ENCODE assay signal across 10 cellular contexts in the genomic region with DNA sequence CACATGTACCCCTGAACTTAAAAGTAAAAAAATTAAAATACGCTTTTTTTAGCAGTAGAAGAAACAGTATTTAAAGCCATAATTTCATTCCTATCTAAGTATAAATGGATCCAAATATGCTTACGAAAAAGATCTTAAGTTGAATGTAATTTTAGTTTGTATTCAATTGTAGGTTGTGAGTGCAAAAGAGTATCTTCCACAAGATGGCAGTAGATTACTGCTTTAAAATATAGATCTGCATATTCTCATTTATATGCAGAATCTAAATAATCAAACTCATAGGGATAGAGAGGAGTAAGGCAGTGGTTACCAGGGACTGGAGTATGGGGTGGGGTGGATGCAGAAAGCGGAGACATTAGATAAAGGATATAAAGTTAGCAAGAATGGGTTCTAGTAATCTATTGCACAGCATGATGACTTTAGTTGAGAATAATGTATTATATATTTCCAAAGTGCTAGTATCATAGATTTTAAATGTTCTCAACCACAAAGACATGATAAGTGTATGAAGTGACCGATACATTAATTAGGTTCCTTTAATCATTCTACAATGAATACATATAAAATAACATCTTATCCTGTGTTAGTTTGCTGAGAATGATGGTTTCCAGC. TPM values are rescaled to one million over a fixed set of nuclear protein-coding genes. Genes with fewer than 3 reads are reported as not detected.
A peak's percentile ranks its signal among the peaks of the same experiment; 100 is the strongest.
DNase-seq lines count a peak whose midpoint lies in the region; ATAC-seq, FAIRE-seq and TF ChIP-seq lines count a peak whose summit lies in the region.
"Had no signal": no experiment of that assay in that cellular context is flagged by ENCODE, and none has a peak within 500 bp of the region (broad histone marks: within the 10 kb centered on the region; RNA-seq: fewer than 3 reads in every experiment).

No MANE protein-coding gene starts in this region.

- H3K4me3 ChIP-seq in HCT116 (replicated peaks in 1 of 2; ENCODE audit: low read depth in 1 of 2, low read length in 2 of 2), result no peak overlapping the region
- H3K4me3 ChIP-seq in kidney (ENCODE audit: low read length in 2 of 2), result no peak overlapping the region
- H3K4me3 ChIP-seq in effector memory CD4-positive, alpha-beta T cell (ENCODE audit: insufficient read depth, low read depth, low read length, poor library complexity, severe bottlenecking), result no peak overlapping the region
- H3K4me3 ChIP-seq: SJSA1 had no signal

- H3K27ac ChIP-seq in HCT116 (ENCODE audit: low read depth, low read length) (no peak overlapping the region), kidney (ENCODE audit: low read depth in 2 of 2, low read length in 2 of 2) (no peak overlapping the region)
- H3K27ac ChIP-seq in effector memory CD4-positive, alpha-beta T cell (ENCODE audit: insufficient read depth, low read length, poor library complexity, severe bottlenecking), result no peak overlapping the region
- H3K27ac ChIP-seq: epithelial cell of prostate, SJSA1 had no signal

- no peak for FAIRE-seq in kidney (lab: Jason Lieb, UNC)

- no peak overlapping the region for H2AFZ ChIP-seq in HCT116 (ENCODE audit: low read depth, low read length, poor library complexity, severe bottlenecking)

- DNase-seq in Ammon's horn (ENCODE audit: low spot score) (peak; percentile 10), HCT116 (ENCODE audit: low read depth, low spot score) (peak; percentile 22), SW480 (ENCODE audit: low spot score) (peak; percentile 35), kidney (no peak), NCI-H2029 treated with DMSO at 0.1 percent for 48 hours (lab: John Stamatoyannopoulos, UW) (no peak), putamen (ENCODE audit: low spot score) (no peak)
- DNase-seq in effector memory CD4-positive, alpha-beta T cell, result no peak

- CTCF ChIA-PET in HCT116 (lab: Charles Lee), result no interaction called here

- BruUV-seq in HCT116 (replicated peaks; lab: Mats Ljungman, UMichigan), result no TSS peak

- no peaks in the 10 kb centered on the region for H4K20me1 ChIP-seq in HCT116 (ENCODE audit: insufficient read depth)

- POLR2A ChIA-PET in HCT116 (lab: Charles Lee), result no interaction called here

- H3K9ac ChIP-seq in HCT116 (ENCODE audit: low read length), result no peak overlapping the region
- no peak overlapping the region for H3K9ac ChIP-seq in kidney (ENCODE audit: low read length in 2 of 2)

- TF ChIP-seq CTCF in HCT116 (IDR thresholded peaks at IDR 0.05 in 2 of 3, conservative IDR thresholded peaks at IDR 0.05 in 1 of 3; ENCODE audit: borderline replicate concordance in 1 of 3, insufficient read depth in 1 of 3, low read depth in 2 of 3, low read length in 2 of 3) (peak; percentile 46 to 80 (median 59); a peak in 5 of 6 replicates), kidney (IDR thresholded peaks at IDR 0.05; ENCODE audit: borderline replicate concordance, extremely low read depth, insufficient read depth) (peak; percentile 18)

- H3K9me3 ChIP-seq in HCT116 (ENCODE audit: control insufficient read depth in 1 of 2, insufficient read depth in 1 of 2, low read depth in 1 of 2, low read length in 2 of 2) (no peaks in the 10 kb centered on the region), kidney (ENCODE audit: control insufficient read depth in 1 of 2, low read length in 2 of 2) (no peaks in the 10 kb centered on the region)
- no peaks in the 10 kb centered on the region for H3K9me3 ChIP-seq in effector memory CD4-positive, alpha-beta T cell (ENCODE audit: control insufficient read depth, low read length)
- H3K9me3 ChIP-seq: SJSA1 had no signal

- RAD21 ChIA-PET in HCT116 (lab: Charles Lee; ENCODE audit: low non-redundant PET in 1 of 2, low total read pairs in 2 of 2, uncharacterized antibody in 2 of 2, unreplicated experiment in 2 of 2), result no interaction called here

- TF ChIP-seq POLR2A in HCT116 (IDR thresholded peaks at IDR 0.05; ENCODE audit: borderline replicate concordance, extremely low read depth, insufficient read depth, insufficient read length), result no peak

- H3K79me2 ChIP-seq in HCT116 (ENCODE audit: insufficient read depth, low read length), result no peaks in the 10 kb centered on the region

- H3K4me1 ChIP-seq in HCT116 (ENCODE audit: control insufficient read depth in 1 of 2, insufficient read depth in 2 of 2, low read length in 2 of 2) (no peaks in the 10 kb centered on the region), kidney (ENCODE audit: control insufficient read depth in 1 of 2, insufficient read depth in 1 of 2, low read depth in 1 of 2, low read length in 2 of 2) (no peaks in the 10 kb centered on the region)
- H3K4me1 ChIP-seq in effector memory CD4-positive, alpha-beta T cell (ENCODE audit: control insufficient read depth, insufficient read depth, low read length, poor library complexity, severe bottlenecking), result no peaks in the 10 kb centered on the region
- H3K4me1 ChIP-seq: SJSA1 had no signal

- H3K27me3 ChIP-seq in HCT116 (ENCODE audit: insufficient read depth, low read length), result peaks cover 45% of the 10 kb centered on the region
- H3K27me3 ChIP-seq in effector memory CD4-positive, alpha-beta T cell (replicated peaks; ENCODE audit: control insufficient read depth, insufficient read depth, low read length, poor library complexity, severe bottlenecking), result no peaks in the 10 kb centered on the region

- peak; percentile 73 for TF ChIP-seq RAD21 in HCT116 (IDR thresholded peaks at IDR 0.05; ENCODE audit: low read depth)

- no peak overlapping the region for H3K4me2 ChIP-seq in HCT116 (ENCODE audit: low read length)

- H3K36me3 ChIP-seq in HCT116 (ENCODE audit: control insufficient read depth in 1 of 2, insufficient read depth in 2 of 2, low read length in 2 of 2), result no peaks in the 10 kb centered on the region
- H3K36me3 ChIP-seq in kidney (ENCODE audit: control insufficient read depth in 1 of 2, insufficient read depth in 2 of 2, low read length in 2 of 2), result no peaks in the 10 kb centered on the region
- H3K36me3 ChIP-seq in effector memory CD4-positive, alpha-beta T cell (ENCODE audit: control insufficient read depth, insufficient read depth, low read length), result no peaks in the 10 kb centered on the region
- H3K36me3 ChIP-seq: SJSA1 had no signal

- H3K9me2 ChIP-seq in HCT116 (ENCODE audit: insufficient read depth), result no peaks in the 10 kb centered on the region

- ATAC-seq in HCT116 (peak; percentile 62), HG02642 (IDR thresholded peaks at IDR 0.05; ENCODE audit: poor library complexity, unreplicated experiment) (no peak)

- intact Hi-C loops in HCT116 (cut with micrococcal nuclease), result loop anchor here (2.0 to 5.0 kb wide), 4 partner anchors 221 to 685 kb away; no protein-coding TSS in a partner anchor
- intact Hi-C loops in kidney (cut with DNase I), result no loop called here

TF ChIP-seq in HCT116, 20 proteins besides CTCF, POLR2A, EP300 and RAD21:
- TF ChIP-seq POLR2AphosphoS5 (IDR thresholded peaks at IDR 0.05; ENCODE audit: low read depth, low read length), result no peak
- TF ChIP-seq CBX3 (IDR thresholded peaks at IDR 0.05; ENCODE audit: low read depth), result no peak
- TF ChIP-seq ELF1 (IDR thresholded peaks at IDR 0.05; ENCODE audit: borderline replicate concordance, low read depth), result no peak
- TF ChIP-seq ZFX (IDR thresholded peaks at IDR 0.05), result no peak
- TF ChIP-seq CEBPB (IDR thresholded peaks at IDR 0.05; ENCODE audit: low read depth), result no peak
- TF ChIP-seq EZH2phosphoT487 (IDR thresholded peaks at IDR 0.05; ENCODE audit: borderline replicate concordance), result no peak
- no peak for TF ChIP-seq TCF7L2 (IDR thresholded peaks at IDR 0.05; ENCODE audit: borderline replicate concordance, extremely low read depth, insufficient read depth, insufficient read length)
- no peak for TF ChIP-seq ZNF274 (IDR thresholded peaks at IDR 0.05; ENCODE audit: low read depth, low read length)
- no peak for TF ChIP-seq SRF (IDR thresholded peaks at IDR 0.05; ENCODE audit: low read depth)
- TF ChIP-seq SIN3A (IDR thresholded peaks at IDR 0.05; ENCODE audit: low read depth), result no peak
- no peak for TF ChIP-seq EGR1 (IDR thresholded peaks at IDR 0.05; ENCODE audit: low read depth)

RNA-seq across cellular contexts. Expression of gene OR7A17, which starts 14.2 kb away (rescaled TPM):
- not detected for total RNA-seq in HCT116 (2021; ENCODE audit: unreplicated experiment)
- not detected in 2 replicates for polyA plus RNA-seq in HCT116 (2012)
- not detected for total RNA-seq in kidney
- polyA plus RNA-seq in kidney (ENCODE audit: insufficient read depth, low read depth, low replicate concordance), result not detected
- total RNA-seq: SJSA1 had no signal

RNA-seq across cellular contexts. Expression of gene OR7A10, which starts 23.0 kb away (rescaled TPM):
- total RNA-seq in HCT116 (2021; ENCODE audit: unreplicated experiment) (not detected), kidney (not detected)
- not detected in 2 replicates for polyA plus RNA-seq in HCT116 (2012)
- polyA plus RNA-seq in kidney (ENCODE audit: insufficient read depth, low read depth, low replicate concordance), result not detected
- total RNA-seq: SJSA1 had no signal

RNA-seq across cellular contexts. Expression of gene OR7A5, which starts 36.7 kb away (rescaled TPM):
- total RNA-seq in HCT116 (2021; ENCODE audit: unreplicated experiment), result not detected
- polyA plus RNA-seq in HCT116 (2012), result not detected in 2 replicates
- not detected for total RNA-seq in kidney
- not detected for polyA plus RNA-seq in kidney (ENCODE audit: insufficient read depth, low read depth, low replicate concordance)
- total RNA-seq: SJSA1 had no signal

RNA-seq across cellular contexts. Expression of gene OR7C1, which starts 36.7 kb away (rescaled TPM):
- not detected for total RNA-seq in HCT116 (2021; ENCODE audit: unreplicated experiment)
- polyA plus RNA-seq in HCT116 (2012), result not detected in 2 replicates
- total RNA-seq in kidney, result 0.19 TPM
- not detected for polyA plus RNA-seq in kidney (ENCODE audit: insufficient read depth, low read depth, low replicate concordance)
- total RNA-seq: SJSA1 had no signal

Comparison
In these comparisons a context has a peak if more than half of its experiments do, and no peak if none do; other contexts are left out.
1. DNase-seq: peak in Ammon's horn (single experiment), HCT116 (single experiment) and SW480 (single experiment); none in kidney (single experiment), effector memory CD4-positive, alpha-beta T cell (0 of 3), NCI-H2029 treated with DMSO at 0.1 percent for 48 hours (single experiment) and putamen (single experiment).